In genomic region chr17:61235821-61236197, GRCh38 we compare ENCODE assay signal across 11 cellular contexts.
DNase-seq lines count a peak whose midpoint lies in the region; ATAC-seq and TF ChIP-seq lines count a peak whose summit lies in the region.
"Had no signal": no experiment of that assay in that cellular context is flagged by ENCODE, and none has a peak within 500 bp of the region (broad histone marks: within the 10 kb centered on the region; RNA-seq: fewer than 3 reads in every experiment).

No MANE protein-coding gene starts in this region.

- no peak overlapping the region for H3K4me3 Mint-ChIP-seq in neural progenitor cell

- H3K9me3 Mint-ChIP-seq in neural progenitor cell, result no peaks in the 10 kb centered on the region

- no peaks in the 10 kb centered on the region for H3K36me3 Mint-ChIP-seq in neural progenitor cell

- H3K27ac ChIP-seq in Panc1 (ENCODE audit: low read length) (peak overlapping the region; percentile 87), neural progenitor cell (no peak overlapping the region)

- peak; percentile 91 for ATAC-seq in Panc1

- H3K9ac ChIP-seq in neural progenitor cell, result no peak overlapping the region

- no peaks in the 10 kb centered on the region for H3K79me2 ChIP-seq in neural progenitor cell (ENCODE audit: low read depth)

- POLR2A ChIA-PET in BJ (lab: Charles Lee), result interaction anchor here (0.5 to 0.8 kb wide), 2 partner anchors 24 to 52 kb away, joined by 3 to 5 read pairs; no protein-coding TSS in a partner anchor
- POLR2A ChIA-PET in Panc1 (lab: Charles Lee), result no interaction called here

- H2AFZ ChIP-seq in neural progenitor cell (replicated peaks), result no peak overlapping the region

- no peak overlapping the region for H3K27ac Mint-ChIP-seq in neural progenitor cell

- TF ChIP-seq CTCF in BJ (IDR thresholded peaks at IDR 0.05; ENCODE audit: insufficient read depth, low read depth, low read length) (no peak), Panc1 (IDR thresholded peaks at IDR 0.05) (no peak), fibroblast of mammary gland (conservative IDR thresholded peaks at IDR 0.05; ENCODE audit: control insufficient read depth, insufficient read depth, low read depth, low read length) (no peak), neural progenitor cell (IDR thresholded peaks at IDR 0.05) (no peak)

- H3K27me3 Mint-ChIP-seq in neural progenitor cell (ENCODE audit: insufficient read depth, low read depth), result no peaks in the 10 kb centered on the region

- no peaks in the 10 kb centered on the region for H3K9me3 ChIP-seq in Panc1 (ENCODE audit: control insufficient read depth, insufficient read depth, low read depth, low read length)
- H3K9me3 ChIP-seq in neural progenitor cell (ENCODE audit: low read depth), result no peaks in the 10 kb centered on the region

- CTCF ChIA-PET in BJ (lab: Yijun Ruan, JAX) (interaction anchor here (0.7 to 1.9 kb wide), 2 partner anchors 10 to 79 kb away, joined by 5 to 6 read pairs; no protein-coding TSS in a partner anchor), Panc1 (lab: Charles Lee) (interaction anchor here (0.5 kb wide), 1 partner anchor 206 kb away, joined by 8 read pairs; no protein-coding TSS in a partner anchor)

- in situ Hi-C loops in Panc1 (cut with HindIII; ENCODE audit: low pct_unique_long_range_greater_than_20kb, low sequenced_read_pairs), result no loop called here

- H3K4me1 ChIP-seq in Panc1 (ENCODE audit: control insufficient read depth, insufficient read depth, low read length) (peaks cover 33% of the 10 kb centered on the region), neural progenitor cell (peaks cover 33% of the 10 kb centered on the region)

- intact Hi-C loops in Panc1 (cut with micrococcal nuclease; ENCODE audit: unreplicated experiment), result no loop called here

- H3K36me3 ChIP-seq in BJ (ENCODE audit: control insufficient read depth, insufficient read depth, low read length) (no peaks in the 10 kb centered on the region), Panc1 (ENCODE audit: control insufficient read depth, insufficient read depth, low read length) (no peaks in the 10 kb centered on the region), neural progenitor cell (no peaks in the 10 kb centered on the region)

- H3K4me3 ChIP-seq in BJ (ENCODE audit: low read depth, low read length) (no peak overlapping the region), Panc1 (ENCODE audit: low read depth in 2 of 2, low read length in 2 of 2) (no peak overlapping the region), fibroblast of mammary gland (ENCODE audit: control insufficient read depth, low read depth, low read length) (no peak overlapping the region), neural progenitor cell (no peak overlapping the region)

- DNase-seq in BJ (ENCODE audit: low read depth), result peak; percentile 44
- no peak for DNase-seq in Panc1 (ENCODE audit: low read depth, low spot score)
- peak; percentile 53 for DNase-seq in fibroblast of mammary gland (ENCODE audit: low read depth)
- DNase-seq in neural progenitor cell (ENCODE audit: low spot score), result peak; percentile 10
- DNase-seq in NCI-H2171 treated with DMSO at 0.1 percent for 48 hours (lab: John Stamatoyannopoulos, UW), result no peak
- DNase-seq in occipital lobe (lab: John Stamatoyannopoulos, UW), result no peak
- DNase-seq in stimulated activated CD4-positive, alpha-beta T cell treated with anti-CD3 and anti-CD28 coated beads, Interleukin-12 subunit alpha, Interleukin-12 subunit beta, amount 100 ng/mL, for 4 hours, result no peak
- DNase-seq in GM19238 (ENCODE audit: insufficient read length, low spot score), result no peak
- DNase-seq: H7; MV-4-11; stimulated activated CD4-positive, alpha-beta T cell treated with anti-CD3 and anti-CD28 coated beads, Interleukin-4, amount 100 ng/mL, for 1 hour had no signal

- no peaks in the 10 kb centered on the region for H3K27me3 ChIP-seq in BJ (ENCODE audit: control insufficient read depth, insufficient read depth, low read length)
- H3K27me3 ChIP-seq in Panc1 (ENCODE audit: control insufficient read depth, insufficient read depth, low read length), result no peaks in the 10 kb centered on the region
- H3K27me3 ChIP-seq in neural progenitor cell, result no peaks in the 10 kb centered on the region

- peak overlapping the region; percentile 11 for H3K4me2 ChIP-seq in neural progenitor cell

- peaks cover 7% of the 10 kb centered on the region for H4K20me1 ChIP-seq in neural progenitor cell (ENCODE audit: low read depth)

- peaks cover 7% of the 10 kb centered on the region for H3F3A ChIP-seq in neural progenitor cell (ENCODE audit: low read depth)

- no TSS peak for BruUV-seq in Panc1 (replicated peaks; lab: Mats Ljungman, UMichigan)

- H3K4me1 Mint-ChIP-seq in neural progenitor cell, result peaks cover 20% of the 10 kb centered on the region

Comparison
In these comparisons a context has a peak if more than half of its experiments do, and no peak if none do; other contexts are left out.
1. DNase-seq: peak in BJ (single experiment), fibroblast of mammary gland (single experiment) and neural progenitor cell (single experiment); none in Panc1 (single experiment), NCI-H2171 treated with DMSO at 0.1 percent for 48 hours (single experiment), occipital lobe (single experiment), stimulated activated CD4-positive, alpha-beta T cell treated with anti-CD3 and anti-CD28 coated beads, Interleukin-12 subunit alpha, Interleukin-12 subunit beta, amount 100 ng/mL, for 4 hours (single experiment) and GM19238 (single experiment).